14 cellular contexts compared by ENCODE assay signal in genomic region chr13:40780822-40781401, GRCh38. TPM values are rescaled to one million over a fixed set of nuclear protein-coding genes. Genes with fewer than 3 reads are reported as not detected.
DNase-seq lines count a peak whose midpoint lies in the region; ATAC-seq and TF ChIP-seq lines count a peak whose summit lies in the region.
"Had no signal": no experiment of that assay in that cellular context is flagged by ENCODE, and none has a peak within 500 bp of the region (broad histone marks: within the 10 kb centered on the region; RNA-seq: fewer than 3 reads in every experiment).

No MANE protein-coding gene starts in this region.

- DNase-seq in EH (ENCODE audit: low read depth) = peak; percentile 39
- peak; percentile 41 to 46 for DNase-seq in Kasumi-1 (lab: John Stamatoyannopoulos, UW)
- peak; percentile 54 for DNase-seq in mesendoderm
- DNase-seq in GM10266 (ENCODE audit: extremely low spot score) = no peak
- no peak for DNase-seq in NCI-H2196 treated with DMSO at 0.1 percent for 48 hours (lab: John Stamatoyannopoulos, UW; ENCODE audit: unreplicated experiment)
- DNase-seq in HPDE6-E6E7 (ENCODE audit: extremely low spot score) = no peak
- DNase-seq: anterior cingulate cortex; NCI-H1048; NK-92 treated with Interleukin-12 subunit alpha and Interleukin-12 subunit beta, amount 100 ng/mL, for 24 hours; stomach; T-helper 9 cell had no signal

- H3K36me3 ChIP-seq in mesendoderm (ENCODE audit: control insufficient read depth, insufficient read depth, low read length) = no peaks in the 10 kb centered on the region
- H3K36me3 ChIP-seq: stomach had no signal

- no peaks in the 10 kb centered on the region for H3K36me3 Mint-ChIP-seq in activated T-helper 17 cell treated with anti-CD3 and anti-CD28 coated beads, Interleukin-2, amount 50 U/mL, for 72 hours (ENCODE audit: low read depth)

- no peak overlapping the region for H3K18ac ChIP-seq in mesendoderm (ENCODE audit: low read length)

- H3K4me3 ChIP-seq in mesendoderm (ENCODE audit: low read length) = no peak overlapping the region
- H3K4me3 ChIP-seq: stomach had no signal

- H3K4me1 ChIP-seq in mesendoderm (ENCODE audit: control insufficient read depth, low read depth, low read length) = no peaks in the 10 kb centered on the region

- no peak overlapping the region for H3K4ac ChIP-seq in mesendoderm (ENCODE audit: low read depth, low read length)

- H3K4me2 ChIP-seq in mesendoderm (ENCODE audit: low read length) = no peak overlapping the region

- no peak overlapping the region for H4K5ac ChIP-seq in mesendoderm (ENCODE audit: low read length)

- H2AK5ac ChIP-seq in mesendoderm (ENCODE audit: low read length) = no peak overlapping the region

- H3K79me1 ChIP-seq in mesendoderm (ENCODE audit: low read length) = no peaks in the 10 kb centered on the region

- H3K56ac ChIP-seq in mesendoderm (ENCODE audit: low read length) = no peak overlapping the region

- H2BK5ac ChIP-seq in mesendoderm (ENCODE audit: low read length) = no peak overlapping the region

- no peaks in the 10 kb centered on the region for H3K79me2 ChIP-seq in mesendoderm (ENCODE audit: control insufficient read depth, insufficient read depth, low read length)

- ATAC-seq in activated T-helper 17 cell treated with anti-CD3 and anti-CD28 coated beads, Interleukin-2, amount 50 U/mL, for 72 hours (replicated peaks) = no peak
- ATAC-seq in HG03442 (IDR thresholded peaks at IDR 0.05; ENCODE audit: unreplicated experiment) = no peak

- H3K9ac ChIP-seq in mesendoderm (ENCODE audit: low read length) = no peak overlapping the region

- H4K8ac ChIP-seq in mesendoderm (ENCODE audit: low read depth, low read length) = no peak overlapping the region

- no peak overlapping the region for H2BK15ac ChIP-seq in mesendoderm (replicated peaks; ENCODE audit: low read depth)

- no peak overlapping the region for H2BK120ac ChIP-seq in mesendoderm (ENCODE audit: low read depth, low read length)

- no peak overlapping the region for H3K27ac ChIP-seq in mesendoderm (ENCODE audit: low read depth, low read length)
- H3K27ac ChIP-seq: epithelial cell of prostate, stomach had no signal

- WGBS in mesendoderm (ENCODE audit: extremely low coverage, insufficient coverage, low lambda C conversion rate) = no CpG with 5 or more reads among the region's 14 CpGs

- H3K27me3 ChIP-seq in mesendoderm (ENCODE audit: insufficient read depth, low read length, poor library complexity) = no peaks in the 10 kb centered on the region
- H3K27me3 ChIP-seq: stomach had no signal

- H3K27ac Mint-ChIP-seq in activated T-helper 17 cell treated with anti-CD3 and anti-CD28 coated beads, Interleukin-2, amount 50 U/mL, for 72 hours = peak overlapping the region; percentile 22

- no peaks in the 10 kb centered on the region for H3K27me3 Mint-ChIP-seq in activated T-helper 17 cell treated with anti-CD3 and anti-CD28 coated beads, Interleukin-2, amount 50 U/mL, for 72 hours

- no peak for TF ChIP-seq CTCF in GM10266 (IDR thresholded peaks at IDR 0.05; ENCODE audit: control insufficient read depth, insufficient read depth, low read depth, missing control alignments)

- no peak overlapping the region for H3K4me3 Mint-ChIP-seq in activated T-helper 17 cell treated with anti-CD3 and anti-CD28 coated beads, Interleukin-2, amount 50 U/mL, for 72 hours

- H3K9me3 Mint-ChIP-seq in activated T-helper 17 cell treated with anti-CD3 and anti-CD28 coated beads, Interleukin-2, amount 50 U/mL, for 72 hours = no peaks in the 10 kb centered on the region

- H3K4me1 Mint-ChIP-seq in activated T-helper 17 cell treated with anti-CD3 and anti-CD28 coated beads, Interleukin-2, amount 50 U/mL, for 72 hours = peaks cover 12% of the 10 kb centered on the region

- peak overlapping the region; percentile 25 for H3K23ac ChIP-seq in mesendoderm (ENCODE audit: low read length)

RNA-seq across cellular contexts. Expression of gene SLC25A15, which starts 8.5 kb away (rescaled TPM):
- 10 to 100 TPM; 12.9 to 21.4 TPM for total RNA-seq in activated T-helper 17 cell treated with anti-CD3 and anti-CD28 coated beads, Interleukin-2, amount 50 U/mL, for 72 hours
- polyA plus RNA-seq in mesendoderm (2013, experiment 1 of 2) = 18.7 TPM
- 18.5 TPM for polyA plus RNA-seq in mesendoderm (2013, experiment 2 of 2)

RNA-seq across cellular contexts. Expression of gene MRPS31, which starts 9.9 kb away (rescaled TPM):
- 10 to 100 TPM; 39.8 to 41.8 TPM for total RNA-seq in activated T-helper 17 cell treated with anti-CD3 and anti-CD28 coated beads, Interleukin-2, amount 50 U/mL, for 72 hours
- 42.1 TPM for polyA plus RNA-seq in mesendoderm (2013, experiment 1 of 2)
- polyA plus RNA-seq in mesendoderm (2013, experiment 2 of 2) = 41.7 TPM

Comparison
In these comparisons a context has a peak if more than half of its experiments do, and no peak if none do; other contexts are left out.
1. DNase-seq: peak in EH (single experiment), Kasumi-1 (2 of 2) and mesendoderm (single experiment); none in GM10266 (single experiment), NCI-H2196 treated with DMSO at 0.1 percent for 48 hours (single experiment) and HPDE6-E6E7 (single experiment).